ENCODE assay signal across 14 cellular contexts in genomic region chr20:34316191-34316814, GRCh38. TPM values are rescaled to one million over a fixed set of nuclear protein-coding genes. Genes with fewer than 3 reads are reported as not detected.
DNase-seq lines count a peak whose midpoint lies in the region; ATAC-seq and TF ChIP-seq lines count a peak whose summit lies in the region.
"Had no signal": no experiment of that assay in that cellular context is flagged by ENCODE, and none has a peak within 500 bp of the region (broad histone marks: within the 10 kb centered on the region; RNA-seq: fewer than 3 reads in every experiment).

No MANE protein-coding gene starts in this region.

- H3K4me2 ChIP-seq in PC-3 (ENCODE audit: low read length) (peak overlapping the region; percentile 38), skeletal muscle satellite cell (ENCODE audit: low read length) (peak overlapping the region; percentile 39)

- no peaks in the 10 kb centered on the region for H3F3A ChIP-seq in PC-3 (ENCODE audit: low read length, unreplicated experiment)

- peak overlapping the region; percentile 54 for H3K9ac ChIP-seq in PC-3 (ENCODE audit: low read length)
- no peak overlapping the region for H3K9ac ChIP-seq in skeletal muscle satellite cell (ENCODE audit: low read depth, low read length)

- no peaks in the 10 kb centered on the region for H3K9me3 ChIP-seq in breast epithelium
- no peaks in the 10 kb centered on the region for H3K9me3 ChIP-seq in PC-3 (ENCODE audit: low read length)
- H3K9me3 ChIP-seq in skeletal muscle satellite cell (replicated peaks; ENCODE audit: low read length) = no peaks in the 10 kb centered on the region
- no peaks in the 10 kb centered on the region for H3K9me3 ChIP-seq in ascending aorta
- H3K9me3 ChIP-seq: esophagus muscularis mucosa, prostate gland had no signal

- TF ChIP-seq POLR2A in breast epithelium (IDR thresholded peaks at IDR 0.05) = no peak

- H3K4me1 Mint-ChIP-seq in MCF 10A (ENCODE audit: insufficient read depth, unreplicated experiment) = peaks cover 37% of the 10 kb centered on the region

- no peaks in the 10 kb centered on the region for H3K9me2 ChIP-seq in PC-3 (replicated peaks; ENCODE audit: low read length)

- no peaks in the 10 kb centered on the region for H4K20me1 ChIP-seq in PC-3 (ENCODE audit: low read length)

- H3K36me3 ChIP-seq in breast epithelium (no peaks in the 10 kb centered on the region), PC-3 (ENCODE audit: low read depth, low read length) (no peaks in the 10 kb centered on the region), skeletal muscle satellite cell (ENCODE audit: insufficient read depth, low read length) (no peaks in the 10 kb centered on the region), ascending aorta (no peaks in the 10 kb centered on the region)
- H3K36me3 ChIP-seq: esophagus muscularis mucosa, prostate gland had no signal

- H3K4me3 ChIP-seq in breast epithelium (no peak overlapping the region), PC-3 (ENCODE audit: low read length) (no peak overlapping the region), skeletal muscle satellite cell (ENCODE audit: low read length) (peak overlapping the region; percentile 24), ascending aorta (no peak overlapping the region)
- H3K4me3 ChIP-seq: esophagus muscularis mucosa, prostate gland, SK-N-MC had no signal

- CTCF ChIA-PET in MCF 10A (lab: Yijun Ruan, JAX) = interaction anchor here (0.6 to 0.9 kb wide), 3 partner anchors 24 to 118 kb away, joined by 3 to 4 read pairs (median 3); no protein-coding TSS in a partner anchor
- CTCF ChIA-PET in PC-3 (lab: Charles Lee) = no interaction called here

- no peak overlapping the region for H3K4me3 Mint-ChIP-seq in MCF 10A (ENCODE audit: unreplicated experiment)
- H3K4me3 Mint-ChIP-seq: activated naive CD8-positive, alpha-beta T cell; WTC11 had no signal

- ATAC-seq in PC-3 (peak; percentile 14), left colon (no peak)
- ATAC-seq: WTC11 had no signal

- no peaks in the 10 kb centered on the region for H3K79me2 ChIP-seq in PC-3 (ENCODE audit: low read length)

- H3K27me3 Mint-ChIP-seq in MCF 10A (ENCODE audit: insufficient read depth, unreplicated experiment) = no peaks in the 10 kb centered on the region

- BruUV-seq in MCF 10A (replicated peaks; lab: Mats Ljungman, UMichigan) = no TSS peak
- no TSS peak for BruUV-seq in PC-3 (replicated peaks; lab: Mats Ljungman, UMichigan)

- H3K27ac ChIP-seq in breast epithelium (no peak overlapping the region), PC-3 (ENCODE audit: low read length) (peak overlapping the region; percentile 86), epithelial cell of prostate (peak overlapping the region; percentile 97), ascending aorta (no peak overlapping the region)
- H3K27ac ChIP-seq: esophagus muscularis mucosa, prostate gland, SK-N-MC had no signal

- H3K4me1 ChIP-seq in breast epithelium (no peaks in the 10 kb centered on the region), PC-3 (ENCODE audit: insufficient read depth, low read length) (peaks cover 48% of the 10 kb centered on the region), skeletal muscle satellite cell (ENCODE audit: control insufficient read depth, insufficient read depth, low read length) (peaks cover 31% of the 10 kb centered on the region), ascending aorta (peaks cover 13% of the 10 kb centered on the region in 2 donors)

- no peaks in the 10 kb centered on the region for H3K9me3 Mint-ChIP-seq in MCF 10A (ENCODE audit: unreplicated experiment)

- H2AFZ ChIP-seq in PC-3 (ENCODE audit: low read length) = peak overlapping the region; percentile 63

- intact Hi-C loops in MCF 10A (cut with micrococcal nuclease) = no loop called here
- intact Hi-C loops in breast epithelium (cut with DNase I; ENCODE audit: low total_unique reads) = no loop called here
- intact Hi-C loops in PC-3 (cut with micrococcal nuclease) = no loop called here
- intact Hi-C loops in left colon (cut with DNase I, micrococcal nuclease) = loop anchor here in 1 of 2 donors (10.0 kb wide), 1 partner anchor 158 kb away; no protein-coding TSS in a partner anchor
- intact Hi-C loops in ascending aorta (cut with DNase I) = loop anchor here (10.0 kb wide), 1 partner anchor 448 kb away; no protein-coding TSS in a partner anchor

- no peak for TF ChIP-seq CTCF in MCF 10A (IDR thresholded peaks at IDR 0.05; ENCODE audit: unreplicated experiment)
- no peak for TF ChIP-seq CTCF in breast epithelium (IDR thresholded peaks at IDR 0.05)
- TF ChIP-seq CTCF in PC-3 (conservative IDR thresholded peaks at IDR 0.05; ENCODE audit: low read depth, low read length) = no peak; the same call in 1 of the 2 replicates
- TF ChIP-seq CTCF in ascending aorta (IDR thresholded peaks at IDR 0.05) = no peak

- POLR2A ChIA-PET in MCF 10A (lab: Yijun Ruan, JAX) (interaction anchor here (1.0 to 4.0 kb wide), 3 partner anchors 15 to 48 kb away, joined by 3 to 41 read pairs (median 5); no protein-coding TSS in a partner anchor), PC-3 (lab: Charles Lee; ENCODE audit: unreplicated experiment) (no interaction called here)

- DNase-seq in MCF 10A (ENCODE audit: unreplicated experiment) = peak; percentile 84
- no peak for DNase-seq in breast epithelium (ENCODE audit: low spot score in 2 of 2)
- peak; percentile 78 for DNase-seq in PC-3
- DNase-seq in epithelial cell of prostate (ENCODE audit: low read depth, low spot score) = peak; percentile 49
- DNase-seq in left colon = no peak
- no peak for DNase-seq in ascending aorta (ENCODE audit: low spot score in 2 of 2)
- DNase-seq in NCI-H2227 (lab: John Stamatoyannopoulos, UW; ENCODE audit: unreplicated experiment) = no peak
- DNase-seq: NCI-H1930 had no signal

- no peaks in the 10 kb centered on the region for H3K27me3 ChIP-seq in breast epithelium
- no peaks in the 10 kb centered on the region for H3K27me3 ChIP-seq in PC-3 (ENCODE audit: low read length)
- H3K27me3 ChIP-seq in skeletal muscle satellite cell (ENCODE audit: control insufficient read depth, insufficient read depth, low read length) = peaks cover 5% of the 10 kb centered on the region
- no peaks in the 10 kb centered on the region for H3K27me3 ChIP-seq in ascending aorta

- H3K27ac Mint-ChIP-seq in MCF 10A (ENCODE audit: low read depth, unreplicated experiment) = peak overlapping the region; percentile 43
- H3K27ac Mint-ChIP-seq: activated naive CD8-positive, alpha-beta T cell; WTC11 had no signal

- H3K36me3 Mint-ChIP-seq in MCF 10A (ENCODE audit: insufficient read depth, unreplicated experiment) = peaks cover 5% of the 10 kb centered on the region
- H3K36me3 Mint-ChIP-seq: activated naive CD8-positive, alpha-beta T cell had no signal

RNA-seq across cellular contexts. Expression of gene AHCY, which starts 13.1 kb away (rescaled TPM):
- total RNA-seq in MCF 10A (2022) (101 and 175 TPM in 2 replicates), breast epithelium (100 to 1,000 TPM in 1 of 3 donors, 10 to 100 TPM in 2; 66.9 to 105 (median 88.4) TPM), PC-3 (2014; rRNA removed) (265 and 267 TPM in 2 replicates), left colon (10 to 100 TPM; 72.9 to 73.9 TPM), ascending aorta (93.8 TPM)
- 145 and 147 TPM in 2 replicates for total RNA-seq in skeletal muscle satellite cell (2012; rRNA removed)

RNA-seq across cellular contexts. Expression of gene ITCH, which starts 46.8 kb away (rescaled TPM):
- total RNA-seq in MCF 10A (2022) = 57.3 and 68.3 TPM in 2 replicates
- 10 to 100 TPM; 56.6 to 72.3 (median 60.6) TPM for total RNA-seq in breast epithelium
- total RNA-seq in PC-3 (2014; rRNA removed) = 49.4 and 54.8 TPM in 2 replicates
- 44.6 and 50.0 TPM in 2 replicates for total RNA-seq in skeletal muscle satellite cell (2012; rRNA removed)
- 10 to 100 TPM; 69.6 to 78.3 TPM for total RNA-seq in left colon
- 42.8 TPM for total RNA-seq in ascending aorta

Comparison
In these comparisons a context has a peak if more than half of its experiments do, and no peak if none do; other contexts are left out.
1. DNase-seq: peak in MCF 10A (single experiment), PC-3 (single experiment) and epithelial cell of prostate (single experiment); none in breast epithelium (0 of 2), left colon (0 of 2), ascending aorta (0 of 2) and NCI-H2227 (single experiment).
2. H3K27ac ChIP-seq: peak in PC-3 (single experiment) and epithelial cell of prostate (single experiment); none in breast epithelium (0 of 2) and ascending aorta (0 of 2).